ENCODE assay signal across 29 cellular contexts in the genomic region with DNA sequence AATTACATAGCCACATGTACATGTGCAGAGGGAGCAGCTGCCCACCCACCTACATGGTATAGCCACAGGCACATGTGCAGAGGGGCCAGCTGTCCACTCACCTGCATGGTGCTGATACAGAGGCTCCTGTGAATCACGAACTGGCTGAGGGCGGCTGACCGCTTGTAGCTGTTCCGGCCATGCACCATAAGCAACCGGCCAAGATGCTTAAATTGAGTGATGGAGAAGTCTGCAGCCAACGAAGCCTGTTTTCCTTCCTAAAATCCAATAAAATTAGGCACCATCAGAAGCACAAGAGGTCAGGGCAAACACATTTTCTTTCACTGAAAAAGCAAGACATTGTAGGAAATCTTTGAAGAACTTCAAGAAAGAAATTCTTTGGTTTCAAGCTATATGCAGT.
"Had no signal": no experiment of that assay in that cellular context is flagged by ENCODE, and none has a peak within 500 bp of the region (broad histone marks: within the 10 kb centered on the region; RNA-seq: fewer than 3 reads in every experiment).

No MANE protein-coding gene starts in this region.

- H3K9me3 ChIP-seq: ovary, psoas muscle, spleen, thoracic aorta, thyroid gland, tibial nerve, upper lobe of left lung, vagina had no signal

- ATAC-seq: naive thymus-derived CD4-positive, alpha-beta T cell; natural killer cell; psoas muscle; right cardiac atrium; sciatic nerve; stimulated activated memory B cell treated with anti-CD40 and anti-IgM and Interleukin-4, amounts not matched to agents 10 μg/mL and 1 μg/mL and 100 μg/mL, for 72 hours; stimulated activated naive CD8-positive, alpha-beta T cell treated with anti-CD3 and anti-CD28 coated beads, Interleukin-15, amount 100 ng/mL, for 72 hours; stimulated activated naive CD8-positive, alpha-beta T cell treated with anti-CD3 and anti-CD28 coated beads, Interleukin-15, Interleukin-2, amounts not matched to agents 100 U/mL and 50 U/mL, for 24 hours had no signal

- H3K4me1 ChIP-seq: neural progenitor cell, parathyroid adenoma, psoas muscle, thyroid gland, tibial nerve, upper lobe of left lung, vagina had no signal

- H3K27me3 ChIP-seq: neural progenitor cell, ovary, thyroid gland, tibial nerve, upper lobe of left lung, vagina had no signal

- H3K36me3 Mint-ChIP-seq: naive thymus-derived CD4-positive, alpha-beta T cell; stimulated activated memory B cell treated with anti-CD40 and anti-IgM and Interleukin-4, amounts not matched to agents 10 μg/mL and 1 μg/mL and 100 μg/mL, for 72 hours had no signal

- H3K9me3 Mint-ChIP-seq: naive thymus-derived CD4-positive, alpha-beta T cell; natural killer cell; nephron; neural progenitor cell; stimulated activated memory B cell treated with anti-CD40 and anti-IgM and Interleukin-4, amounts not matched to agents 10 μg/mL and 1 μg/mL and 100 μg/mL, for 72 hours; stimulated activated naive CD8-positive, alpha-beta T cell treated with anti-CD3 and anti-CD28 coated beads, Interleukin-15, amount 100 ng/mL, for 72 hours had no signal

- H3K4me3 Mint-ChIP-seq: naive thymus-derived CD4-positive, alpha-beta T cell; natural killer cell; nephron; neural progenitor cell; stimulated activated memory B cell treated with anti-CD40 and anti-IgM and Interleukin-4, amounts not matched to agents 10 μg/mL and 1 μg/mL and 100 μg/mL, for 72 hours; stimulated activated naive CD8-positive, alpha-beta T cell treated with anti-CD3 and anti-CD28 coated beads, Interleukin-15, amount 100 ng/mL, for 72 hours had no signal

- H3K27me3 Mint-ChIP-seq: progenitor cell of endocrine pancreas had no signal

- H3K36me3 ChIP-seq: neural progenitor cell, ovary had no signal

- H3K4me3 ChIP-seq: neural progenitor cell, ovary, psoas muscle, skin epidermis, smooth muscle cell, spleen, thoracic aorta, thyroid gland, tibial nerve, upper lobe of left lung, vagina had no signal

- H3K9ac ChIP-seq: neural progenitor cell, parathyroid adenoma had no signal

- DNase-seq: naive thymus-derived CD4-positive, alpha-beta T cell; natural killer cell; occipital lobe; ovary; psoas muscle; right cardiac atrium; spleen; stimulated activated CD4-positive, alpha-beta T cell treated with anti-CD3 and anti-CD28 coated beads, Interleukin-12 subunit alpha, Interleukin-12 subunit beta, amount 100 ng/mL, for 4 hours; stimulated activated CD4-positive, alpha-beta T cell treated with anti-CD3 and anti-CD28 coated beads, Interleukin-1b, Interleukin-23, amount 100 ng/mL, for 48 hours; stimulated activated CD4-positive, alpha-beta T cell treated with anti-CD3 and anti-CD28 coated beads, Interleukin-4, amount 100 ng/mL, for 1 hour; stimulated activated CD4-positive, alpha-beta T cell treated with anti-CD3 and anti-CD28 coated beads, Interleukin-4, amount 100 ng/mL, for 4 hours; stimulated activated CD8-positive, alpha-beta memory T cell treated with anti-CD3 and anti-CD28 coated beads, Interleukin-4, amount 100 ng/mL, for 48 hours; stimulated activated naive CD4-positive, alpha-beta T cell; stimulated activated naive CD8-positive, alpha-beta T cell treated with anti-CD3 and anti-CD28 coated beads, Interleukin-15, amount 100 ng/mL, for 72 hours; stimulated activated naive CD8-positive, alpha-beta T cell treated with anti-CD3 and anti-CD28 coated beads, Interleukin-15, Interleukin-2, amounts not matched to agents 100 U/mL and 50 U/mL, for 24 hours; thyroid gland; trophoblast cell had no signal

- H3K27ac Mint-ChIP-seq: naive thymus-derived CD4-positive, alpha-beta T cell; natural killer cell; nephron; neural progenitor cell; progenitor cell of endocrine pancreas; stimulated activated memory B cell treated with anti-CD40 and anti-IgM and Interleukin-4, amounts not matched to agents 10 μg/mL and 1 μg/mL and 100 μg/mL, for 72 hours; stimulated activated naive CD8-positive, alpha-beta T cell treated with anti-CD3 and anti-CD28 coated beads, Interleukin-15, amount 100 ng/mL, for 72 hours had no signal

- H3K4me1 Mint-ChIP-seq: naive thymus-derived CD4-positive, alpha-beta T cell; natural killer cell; nephron; neural progenitor cell had no signal

- H3K27ac ChIP-seq: neural progenitor cell, ovary, parathyroid adenoma, psoas muscle, skin epidermis, spleen, thoracic aorta, thyroid gland, tibial nerve, upper lobe of left lung, vagina had no signal

- H3K79me2 ChIP-seq: parathyroid adenoma had no signal

- H2AFZ ChIP-seq: neural progenitor cell, parathyroid adenoma had no signal

- H3K4me2 ChIP-seq: neural progenitor cell, smooth muscle cell had no signal
